ENCODE assay signal across 7 cellular contexts in the genomic region with DNA sequence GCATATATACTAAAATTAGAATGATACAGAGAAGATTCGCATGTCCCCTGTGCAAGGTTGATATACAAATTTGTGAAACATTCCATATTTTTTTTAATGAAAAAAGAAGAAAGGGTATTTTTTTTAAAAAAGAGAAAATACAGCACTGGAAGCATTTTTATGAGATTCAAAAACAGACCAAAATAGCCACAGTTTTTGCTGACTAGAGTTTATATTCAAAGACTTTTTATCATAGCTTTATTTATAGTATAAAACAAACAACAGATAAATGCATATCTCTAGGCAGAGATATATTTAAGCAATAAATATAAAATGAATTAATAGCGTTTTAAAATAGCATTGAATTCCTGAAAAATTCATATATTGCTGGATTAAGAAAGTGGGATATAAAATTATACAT.
"Had no signal": no experiment of that assay in that cellular context is flagged by ENCODE, and none has a peak within 500 bp of the region (broad histone marks: within the 10 kb centered on the region; RNA-seq: fewer than 3 reads in every experiment).

No MANE protein-coding gene starts in this region.

- H3K4me3 Mint-ChIP-seq: IgD-negative memory B cell had no signal

- H3K4me3 ChIP-seq: K562 had no signal

- DNase-seq: KBM-7, KG1 had no signal

- FAIRE-seq: HTR-8/SVneo, K562 had no signal

- H3K4me2 ChIP-seq: KMS-11 had no signal

- ATAC-seq: K562 had no signal

- H3K9ac ChIP-seq: KMS-11 had no signal

- H3K27ac Mint-ChIP-seq: IgD-negative memory B cell had no signal

- H3K27me3 Mint-ChIP-seq: IgD-negative memory B cell had no signal

- H3K27ac ChIP-seq: HL-60, KMS-11 had no signal

- H3K36me3 Mint-ChIP-seq: IgD-negative memory B cell had no signal
